In genomic region chr6:158564243-158565121, GRCh38 we compare ENCODE assay signal across 15 cellular contexts. TPM values are rescaled to one million over a fixed set of nuclear protein-coding genes. Genes with fewer than 3 reads are reported as not detected.
DNase-seq lines count a peak whose midpoint lies in the region; ATAC-seq and TF ChIP-seq lines count a peak whose summit lies in the region.
"Had no signal": no experiment of that assay in that cellular context is flagged by ENCODE, and none has a peak within 500 bp of the region (broad histone marks: within the 10 kb centered on the region; RNA-seq: fewer than 3 reads in every experiment).

No MANE protein-coding gene starts in this region.

- POLR2A ChIA-PET in naive thymus-derived CD4-positive, alpha-beta T cell (lab: Charles Lee): interaction anchor here (0.6 to 1.5 kb wide), 6 partner anchors 18 to 371 kb away, joined by 3 read pairs; no protein-coding TSS in a partner anchor

- peaks cover 0 to 2% (median 0%) of the 10 kb centered on the region in 5 donors for H3K27me3 Mint-ChIP-seq in naive thymus-derived CD4-positive, alpha-beta T cell

- intact Hi-C loops in naive thymus-derived CD4-positive, alpha-beta T cell (cut with micrococcal nuclease): loop anchor here (5.0 to 10.0 kb wide), 5 partner anchors 47 to 1290 kb away; partner anchors contain the start of genes GTF2H5 (in 1 of the 2) and SERAC1 (in 1 of the 2)
- intact Hi-C loops in upper lobe of right lung (cut with DNase I): no loop called here

- no peaks in the 10 kb centered on the region for H3K9me3 ChIP-seq in naive thymus-derived CD4-positive, alpha-beta T cell (ENCODE audit: control insufficient read depth in 2 of 3, low read length in 3 of 3)
- H3K9me3 ChIP-seq in upper lobe of right lung: no peaks in the 10 kb centered on the region
- H3K9me3 ChIP-seq: right lobe of liver had no signal

- TF ChIP-seq CTCF in upper lobe of right lung (IDR thresholded peaks at IDR 0.05): no peak

- H3K9me3 Mint-ChIP-seq in naive thymus-derived CD4-positive, alpha-beta T cell: no peaks in the 10 kb centered on the region
- H3K9me3 Mint-ChIP-seq: endodermal cell had no signal

- H3K27ac Mint-ChIP-seq in naive thymus-derived CD4-positive, alpha-beta T cell: peak overlapping the region in 7 of 9 donors; percentile 46 to 85 (median 65)
- H3K27ac Mint-ChIP-seq: endodermal cell had no signal

- CTCF ChIA-PET in naive thymus-derived CD4-positive, alpha-beta T cell (lab: Charles Lee): interaction anchor here (1.5 kb wide), 1 partner anchor 41 kb away, joined by 3 read pairs; no protein-coding TSS in a partner anchor

- peaks cover 0 to 16% (median 0%) of the 10 kb centered on the region in 5 donors for H3K36me3 Mint-ChIP-seq in naive thymus-derived CD4-positive, alpha-beta T cell

- peak; percentile 11 for ATAC-seq in naive thymus-derived CD4-positive, alpha-beta T cell
- ATAC-seq in upper lobe of right lung: no peak
- no peak for ATAC-seq in HG03460 (IDR thresholded peaks at IDR 0.05; ENCODE audit: unreplicated experiment)

- H3K4me3 ChIP-seq in naive thymus-derived CD4-positive, alpha-beta T cell (ENCODE audit: low read length): peak overlapping the region; percentile 8
- no peak overlapping the region for H3K4me3 ChIP-seq in upper lobe of right lung
- H3K4me3 ChIP-seq: right lobe of liver had no signal

- no peaks in the 10 kb centered on the region for H3K27me3 ChIP-seq in naive thymus-derived CD4-positive, alpha-beta T cell (ENCODE audit: control insufficient read depth in 2 of 2, insufficient read depth in 2 of 2, low read length in 2 of 2)
- no peaks in the 10 kb centered on the region for H3K27me3 ChIP-seq in upper lobe of right lung
- H3K27me3 ChIP-seq: right lobe of liver had no signal

- peak overlapping the region in 6 of 10 donors; percentile 7 to 65 (median 30) for H3K4me3 Mint-ChIP-seq in naive thymus-derived CD4-positive, alpha-beta T cell
- H3K4me3 Mint-ChIP-seq: endodermal cell had no signal

- no peak overlapping the region for H3K27ac ChIP-seq in naive thymus-derived CD4-positive, alpha-beta T cell (ENCODE audit: low read depth, low read length)
- peak overlapping the region; percentile 7 for H3K27ac ChIP-seq in upper lobe of right lung
- H3K27ac ChIP-seq: HL-60, right lobe of liver, VCaP had no signal

- peaks cover 41 to 71% of the 10 kb centered on the region in 2 donors for H3K4me1 ChIP-seq in naive thymus-derived CD4-positive, alpha-beta T cell (ENCODE audit: control insufficient read depth in 2 of 2, insufficient read depth in 2 of 2, low read length in 2 of 2)
- H3K4me1 ChIP-seq in upper lobe of right lung: peaks cover 28% of the 10 kb centered on the region

- DNase-seq in stimulated activated CD4-positive, alpha-beta T cell treated with anti-CD3 and anti-CD28 coated beads, Interleukin-15, amount 100 ng/mL, for 24 hours: peak; percentile 24
- DNase-seq in stimulated activated CD4-positive, alpha-beta T cell treated with anti-CD3 and anti-CD28 coated beads, Interleukin-2, amount 100 ng/mL, for 48 hours: no peak
- DNase-seq in activated T-cell treated with anti-CD3 and anti-CD28 coated beads, Interleukin-2, amount 50 U/mL, for 48 hours: peak; percentile 47 to 50
- no peak for DNase-seq in naive thymus-derived CD4-positive, alpha-beta T cell
- DNase-seq in upper lobe of right lung (no peak), NCI-H2029 (lab: John Stamatoyannopoulos, UW) (no peak), NCI-H748 treated with DMSO at 0.1 percent for 48 hours (lab: John Stamatoyannopoulos, UW) (no peak)
- DNase-seq: DMS 273 treated with DMSO at 0.1 percent for 48 hours, endodermal cell, Karpas-422, NCI-H1436 had no signal

- H3K4me1 Mint-ChIP-seq in naive thymus-derived CD4-positive, alpha-beta T cell: peaks cover 64 to 85% (median 76%) of the 10 kb centered on the region in 7 donors

- H3K36me3 ChIP-seq in naive thymus-derived CD4-positive, alpha-beta T cell (ENCODE audit: control insufficient read depth in 2 of 3, insufficient read depth in 3 of 3, low read length in 3 of 3): peaks cover 0 to 6% (median 0%) of the 10 kb centered on the region in 3 experiments
- no peaks in the 10 kb centered on the region for H3K36me3 ChIP-seq in upper lobe of right lung
- H3K36me3 ChIP-seq: right lobe of liver had no signal

RNA-seq across cellular contexts. Expression of gene TMEM181, which starts 4.6 kb away (rescaled TPM):
- total RNA-seq in naive thymus-derived CD4-positive, alpha-beta T cell: 10 to 100 TPM; 14.9 to 17.2 (median 16.5) TPM
- polyA plus RNA-seq in naive thymus-derived CD4-positive, alpha-beta T cell: 1 to 10 TPM; 1.9 to 3.6 TPM
- 31.5 TPM for total RNA-seq in upper lobe of right lung

Comparison
In these comparisons a context has a peak if more than half of its experiments do, and no peak if none do; other contexts are left out.
1. DNase-seq: peak in stimulated activated CD4-positive, alpha-beta T cell treated with anti-CD3 and anti-CD28 coated beads, Interleukin-15, amount 100 ng/mL, for 24 hours (single experiment) and activated T-cell treated with anti-CD3 and anti-CD28 coated beads, Interleukin-2, amount 50 U/mL, for 48 hours (2 of 2); none in stimulated activated CD4-positive, alpha-beta T cell treated with anti-CD3 and anti-CD28 coated beads, Interleukin-2, amount 100 ng/mL, for 48 hours (0 of 2), naive thymus-derived CD4-positive, alpha-beta T cell (0 of 9), upper lobe of right lung (single experiment), NCI-H2029 (single experiment) and NCI-H748 treated with DMSO at 0.1 percent for 48 hours (single experiment).